Comparison of ENCODE assay signal across 16 cellular contexts in the genomic region with DNA sequence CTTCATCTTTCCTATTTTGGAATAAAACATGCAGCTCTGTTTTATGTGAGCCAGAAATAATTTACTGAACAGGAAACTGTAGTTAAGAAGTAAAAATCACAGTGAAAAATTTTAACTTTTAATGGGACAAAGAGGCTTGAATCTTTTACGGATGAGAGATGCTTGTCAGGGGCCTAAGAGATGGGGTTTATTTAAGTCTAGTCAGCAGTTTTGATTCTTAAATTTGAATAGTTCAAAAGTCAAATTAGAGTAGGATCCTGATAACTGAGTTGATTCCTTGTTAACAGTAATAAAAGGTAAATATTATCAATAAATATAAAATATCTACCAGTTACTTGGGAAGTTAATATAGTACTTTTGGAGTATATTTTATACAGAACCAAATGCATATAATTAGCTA. TPM values are rescaled to one million over a fixed set of nuclear protein-coding genes. Genes with fewer than 3 reads are reported as not detected.
DNase-seq lines count a peak whose midpoint lies in the region; ATAC-seq, FAIRE-seq and TF ChIP-seq lines count a peak whose summit lies in the region.
"Had no signal": no experiment of that assay in that cellular context is flagged by ENCODE, and none has a peak within 500 bp of the region (broad histone marks: within the 10 kb centered on the region; RNA-seq: fewer than 3 reads in every experiment).

No MANE protein-coding gene starts in this region.

- no peaks in the 10 kb centered on the region for H3K23me2 ChIP-seq in H1 (ENCODE audit: low read depth, low read length)

- H2BK12ac ChIP-seq in H1 (ENCODE audit: low read depth, low read length) = no peak overlapping the region

- no peak overlapping the region for H4K8ac ChIP-seq in H1 (ENCODE audit: extremely low read depth, insufficient read depth, low read length)

- TF ChIP-seq CTCF in left ventricle myocardium inferior (IDR thresholded peaks at IDR 0.05; ENCODE audit: borderline replicate concordance) (no peak), HCT116 (IDR thresholded peaks at IDR 0.05 in 2 of 3, conservative IDR thresholded peaks at IDR 0.05 in 1 of 3; ENCODE audit: borderline replicate concordance in 1 of 3, insufficient read depth in 1 of 3, low read depth in 2 of 3, low read length in 2 of 3) (no peak), H1 (IDR thresholded peaks at IDR 0.05; ENCODE audit: control extremely low read depth in 1 of 3, insufficient read depth in 1 of 3, low read depth in 1 of 3, low read length in 3 of 3) (no peak), smooth muscle cell (IDR thresholded peaks at IDR 0.05; ENCODE audit: borderline replicate concordance, insufficient read depth, poor library complexity, severe bottlenecking) (no peak), GM20000 (IDR thresholded peaks at IDR 0.05; ENCODE audit: extremely low read depth, missing control alignments) (no peak)

- no peak for TF ChIP-seq EP300 in H1 (IDR thresholded peaks at IDR 0.05; ENCODE audit: borderline replicate concordance in 1 of 2, low read depth in 2 of 2, low read length in 2 of 2)

- no peak overlapping the region for H3K18ac ChIP-seq in H1 (ENCODE audit: extremely low read depth, low read length)

- H3K14ac ChIP-seq in H1 (ENCODE audit: insufficient read length) = no peak overlapping the region

- TF ChIP-seq RAD21 in HCT116 (IDR thresholded peaks at IDR 0.05; ENCODE audit: low read depth) (no peak), H1 (IDR thresholded peaks at IDR 0.05 in 1 of 2, conservative IDR thresholded peaks at IDR 0.05 in 1 of 2; ENCODE audit: low read depth in 2 of 2, low read length in 2 of 2) (no peak)

- H3K23ac ChIP-seq in H1 (ENCODE audit: insufficient read length) = no peak overlapping the region

- no peak overlapping the region for H3K56ac ChIP-seq in H1 (replicated peaks; ENCODE audit: insufficient read length, low read depth, low read length)

- DNase-seq in left ventricle myocardium inferior (no peak), left ventricle myocardium superior (no peak), HCT116 (ENCODE audit: low read depth, low spot score) (no peak), H1 (ENCODE audit: low read depth in 1 of 2, low spot score in 2 of 2) (no peak), smooth muscle cell (lab: John Stamatoyannopoulos, UW; ENCODE audit: unreplicated experiment) (no peak), NCI-H2107 (lab: John Stamatoyannopoulos, UW) (no peak), GM20000 (ENCODE audit: low spot score) (no peak)
- DNase-seq: CD8-positive, alpha-beta T cell; COR-L47; DMS153; DMS79 treated with DMSO at 0.1 percent for 48 hours; GDM1 had no signal

- no peak overlapping the region for H2BK120ac ChIP-seq in H1 (replicated peaks; ENCODE audit: low read depth, low read length)

- FAIRE-seq in H1 (lab: Jason Lieb, UNC) = no peak
- FAIRE-seq: A204.1, D721Med, GM12892 had no signal

- ATAC-seq in left ventricle myocardium superior (no peak), HCT116 (no peak), HG03196 (IDR thresholded peaks at IDR 0.05; ENCODE audit: unreplicated experiment) (no peak)
- ATAC-seq: CD8-positive, alpha-beta T cell had no signal

- H3K27me3 ChIP-seq in left ventricle myocardium inferior (ENCODE audit: low read depth) (no peaks in the 10 kb centered on the region), HCT116 (ENCODE audit: insufficient read depth, low read length) (no peaks in the 10 kb centered on the region), H1 (replicated peaks in 1 of 4; ENCODE audit: control insufficient read depth in 3 of 4, extremely low read depth in 1 of 4, insufficient read depth in 3 of 4, low read length in 3 of 4) (no peaks in the 10 kb centered on the region), smooth muscle cell (ENCODE audit: low read depth) (no peaks in the 10 kb centered on the region)

- no peaks in the 10 kb centered on the region for H3K79me2 ChIP-seq in HCT116 (ENCODE audit: insufficient read depth, low read length)
- no peaks in the 10 kb centered on the region for H3K79me2 ChIP-seq in H1 (ENCODE audit: control insufficient read depth in 1 of 2, insufficient read depth in 2 of 2, low read length in 2 of 2)
- no peaks in the 10 kb centered on the region for H3K79me2 ChIP-seq in smooth muscle cell (ENCODE audit: low read depth)

- CTCF ChIA-PET in HCT116 (lab: Charles Lee) (no interaction called here), H1 (lab: Charles Lee; ENCODE audit: partially characterized antibody) (no interaction called here)

- no peak overlapping the region for H2BK15ac ChIP-seq in H1 (ENCODE audit: low read length)

- intact Hi-C loops in left ventricle myocardium inferior (cut with micrococcal nuclease) = no loop called here
- intact Hi-C loops in left ventricle myocardium superior (cut with micrococcal nuclease) = no loop called here
- intact Hi-C loops in HCT116 (cut with micrococcal nuclease) = no loop called here

- no peak overlapping the region for H2BK20ac ChIP-seq in H1 (ENCODE audit: low read length)

- no peak for TF ChIP-seq POLR2A in HCT116 (IDR thresholded peaks at IDR 0.05; ENCODE audit: borderline replicate concordance, extremely low read depth, insufficient read depth, insufficient read length)
- TF ChIP-seq POLR2A in H1 (IDR thresholded peaks at IDR 0.05; ENCODE audit: control extremely low read depth in 1 of 2, low read depth in 2 of 2, low read length in 2 of 2) = no peak

- peak overlapping the region; percentile 85 for H3K27ac ChIP-seq in left ventricle myocardium inferior (replicated peaks)
- no peak overlapping the region; the same call in 1 of the 2 replicates for H3K27ac ChIP-seq in HCT116 (ENCODE audit: low read depth, low read length)
- no peak overlapping the region for H3K27ac ChIP-seq in H1 (ENCODE audit: low read depth, low read length)
- H3K27ac ChIP-seq in smooth muscle cell (ENCODE audit: low read depth) = peak overlapping the region; percentile 78

- H3K9ac ChIP-seq in HCT116 (ENCODE audit: low read length) (no peak overlapping the region), H1 (replicated peaks in 1 of 4; ENCODE audit: extremely low read depth in 1 of 4, low read depth in 3 of 4, low read length in 3 of 4) (no peak overlapping the region), smooth muscle cell (ENCODE audit: low read depth) (no peak overlapping the region)

- peaks cover 87% of the 10 kb centered on the region for H3K4me1 ChIP-seq in left ventricle myocardium inferior
- peaks cover 33 to 38% of the 10 kb centered on the region in 2 experiments; a peak in 3 of 4 replicates for H3K4me1 ChIP-seq in HCT116 (ENCODE audit: control insufficient read depth in 1 of 2, insufficient read depth in 2 of 2, low read length in 2 of 2)
- no peaks in the 10 kb centered on the region; a peak in 1 of 7 replicates for H3K4me1 ChIP-seq in H1 (replicated peaks in 1 of 4; ENCODE audit: control insufficient read depth in 3 of 4, insufficient read depth in 4 of 4, low read length in 3 of 4)
- H3K4me1 ChIP-seq in smooth muscle cell (ENCODE audit: low read depth) = peaks cover 13% of the 10 kb centered on the region

- peaks cover 2% of the 10 kb centered on the region for H3K36me3 ChIP-seq in left ventricle myocardium inferior
- no peaks in the 10 kb centered on the region for H3K36me3 ChIP-seq in HCT116 (ENCODE audit: control insufficient read depth in 1 of 2, insufficient read depth in 2 of 2, low read length in 2 of 2)
- no peaks in the 10 kb centered on the region for H3K36me3 ChIP-seq in H1 (ENCODE audit: control insufficient read depth in 2 of 4, insufficient read depth in 4 of 4, low read length in 3 of 4)
- no peaks in the 10 kb centered on the region for H3K36me3 ChIP-seq in smooth muscle cell (ENCODE audit: low read depth)

- POLR2A ChIA-PET in HCT116 (lab: Charles Lee) = no interaction called here
- POLR2A ChIA-PET in H1 (lab: Charles Lee; ENCODE audit: partially characterized antibody) = no interaction called here

- H2BK5ac ChIP-seq in H1 (ENCODE audit: low read depth, low read length) = no peak overlapping the region

- H3K4me2 ChIP-seq in HCT116 (ENCODE audit: low read length) = no peak overlapping the region
- H3K4me2 ChIP-seq in H1 (ENCODE audit: insufficient read depth in 1 of 2, low read depth in 2 of 2, low read length in 2 of 2) = no peak overlapping the region
- H3K4me2 ChIP-seq in smooth muscle cell = peak overlapping the region; percentile 31

- H2AK5ac ChIP-seq in H1 (ENCODE audit: low read depth, low read length) = no peak overlapping the region

- H3K79me1 ChIP-seq in H1 (ENCODE audit: low read depth, low read length) = no peaks in the 10 kb centered on the region

- RAD21 ChIA-PET in HCT116 (lab: Charles Lee; ENCODE audit: low non-redundant PET in 1 of 2, low total read pairs in 2 of 2, uncharacterized antibody in 2 of 2, unreplicated experiment in 2 of 2) = no interaction called here

- WGBS in H1 (ENCODE audit: extremely low coverage in 1 of 2, insufficient coverage in 1 of 2, insufficient read length in 1 of 2, insufficient replicate concordance in 2 of 2, low coverage in 1 of 2, low lambda C conversion rate in 2 of 2, missing lambda C conversion rate in 1 of 2), 2 experiments = 81% methylated on average over 1 of the region's 1 CpG; no CpG with 5 or more reads in 1 of the 2 experiments
- WGBS in smooth muscle cell (ENCODE audit: low lambda C conversion rate) = 88% methylated on average over 1 of the region's 1 CpG

- H3K4ac ChIP-seq in H1 (replicated peaks; ENCODE audit: insufficient read length, low read depth, low read length) = no peak overlapping the region

- H4K5ac ChIP-seq in H1 (ENCODE audit: insufficient read length, low read depth, low read length) = no peak overlapping the region

- BruUV-seq in HCT116 (replicated peaks; lab: Mats Ljungman, UMichigan) = no TSS peak

- H4K91ac ChIP-seq in H1 (replicated peaks; ENCODE audit: insufficient read length, low read length) = no peak overlapping the region

- H2AFZ ChIP-seq in HCT116 (ENCODE audit: low read depth, low read length, poor library complexity, severe bottlenecking) (peak overlapping the region; percentile 46), H1 (ENCODE audit: low read length) (no peak overlapping the region), smooth muscle cell (ENCODE audit: low read depth) (peak overlapping the region; percentile 71)

- H3K4me3 ChIP-seq in left ventricle myocardium inferior (peak overlapping the region; percentile 38), HCT116 (replicated peaks in 1 of 2; ENCODE audit: low read depth in 1 of 2, low read length in 2 of 2) (no peak overlapping the region), H1 (ENCODE audit: extremely low read depth in 1 of 4, insufficient read depth in 2 of 4, low read depth in 3 of 4, low read length in 4 of 4) (no peak overlapping the region), smooth muscle cell (no peak overlapping the region)

- H3K9me2 ChIP-seq in HCT116 (ENCODE audit: insufficient read depth) = no peaks in the 10 kb centered on the region

- peaks cover 4% of the 10 kb centered on the region for H3K9me3 ChIP-seq in left ventricle myocardium inferior (replicated peaks)
- no peaks in the 10 kb centered on the region for H3K9me3 ChIP-seq in HCT116 (ENCODE audit: control insufficient read depth in 1 of 2, insufficient read depth in 1 of 2, low read depth in 1 of 2, low read length in 2 of 2)
- H3K9me3 ChIP-seq in H1 (ENCODE audit: insufficient read depth in 2 of 2, low read depth in 1 of 2, low read length in 1 of 2) = no peaks in the 10 kb centered on the region
- H3K9me3 ChIP-seq in smooth muscle cell (replicated peaks; ENCODE audit: low read depth) = no peaks in the 10 kb centered on the region

- peaks cover 15% of the 10 kb centered on the region for H3F3A ChIP-seq in smooth muscle cell (ENCODE audit: low read depth)

- H4K20me1 ChIP-seq in HCT116 (ENCODE audit: insufficient read depth) (no peaks in the 10 kb centered on the region), H1 (replicated peaks in 1 of 2; ENCODE audit: control insufficient read depth in 1 of 2, insufficient read depth in 2 of 2, low read length in 2 of 2) (no peaks in the 10 kb centered on the region), smooth muscle cell (ENCODE audit: low read depth) (no peaks in the 10 kb centered on the region)

RNA-seq across cellular contexts. Expression of gene CD36, which starts 24.9 kb away (rescaled TPM):
- total RNA-seq in left ventricle myocardium inferior (1,018 TPM), left ventricle myocardium superior (1,393 TPM), HCT116 (2021; ENCODE audit: unreplicated experiment) (0.32 TPM), smooth muscle cell (1.7 and 2.8 TPM in 2 replicates)
- 0.07 TPM in 1 of 2 replicates, not detected in the other for polyA plus RNA-seq in HCT116 (2012)
- total RNA-seq in H1 (2021; fragmentation: NEBNext Ultra II Directional; extraction: Animal tissue kit (Norgen Biotek cat#: 25700)) = 0.60 and 1.5 TPM in 2 replicates
- polyA plus RNA-seq in H1 (2011; rRNA removed) (0.13 and 0.33 TPM in 2 replicates), smooth muscle cell (0.44 and 0.64 TPM in 2 replicates)
- 0.32 TPM for polyA plus RNA-seq in H1 (2011; cell fraction: cytosol; rRNA removed)
- 0.33 TPM for polyA plus RNA-seq in H1 (2011; cell fraction: nucleus; rRNA removed)
- 0.68 to 2.3 TPM (median 1.5 TPM) in 4 replicates for polyA plus RNA-seq in H1 (2012, experiment 1 of 2)
- polyA plus RNA-seq in H1 (2012, experiment 2 of 2) = 0.37 TPM
- 0.32 TPM for polyA plus RNA-seq in H1 (2013, experiment 1 of 2)
- polyA plus RNA-seq in H1 (2013, experiment 2 of 2) = 0.46 TPM
- polyA minus RNA-seq in H1 (2011; rRNA and poly(A)+ RNA removed) = 0.66 and 3.1 TPM in 2 replicates
- not detected for polyA minus RNA-seq in H1 (2011; cell fraction: cytosol; rRNA and poly(A)+ RNA removed)
- 0.50 TPM for polyA minus RNA-seq in H1 (2011; cell fraction: nucleus; rRNA and poly(A)+ RNA removed)

Comparison
In these comparisons a context has a peak if more than half of its experiments do, and no peak if none do; other contexts are left out.
1. H3K27ac ChIP-seq: peak in left ventricle myocardium inferior (single experiment) and smooth muscle cell (single experiment); none in HCT116 (single experiment) and H1 (single experiment).
2. RNA of gene CD36, which starts 24.9 kb away (total RNA-seq): 1,393 TPM in left ventricle myocardium superior (single experiment) and 1,018 TPM in left ventricle myocardium inferior (single experiment); 1.7 to 2.8 TPM in smooth muscle cell, 0.60 to 1.5 TPM in H1 and 0.32 TPM in HCT116 (single experiment); every median in the first group is over 100 times any median in the second.